Comparison of ENCODE assay signal across 16 cellular contexts in the genomic region with DNA sequence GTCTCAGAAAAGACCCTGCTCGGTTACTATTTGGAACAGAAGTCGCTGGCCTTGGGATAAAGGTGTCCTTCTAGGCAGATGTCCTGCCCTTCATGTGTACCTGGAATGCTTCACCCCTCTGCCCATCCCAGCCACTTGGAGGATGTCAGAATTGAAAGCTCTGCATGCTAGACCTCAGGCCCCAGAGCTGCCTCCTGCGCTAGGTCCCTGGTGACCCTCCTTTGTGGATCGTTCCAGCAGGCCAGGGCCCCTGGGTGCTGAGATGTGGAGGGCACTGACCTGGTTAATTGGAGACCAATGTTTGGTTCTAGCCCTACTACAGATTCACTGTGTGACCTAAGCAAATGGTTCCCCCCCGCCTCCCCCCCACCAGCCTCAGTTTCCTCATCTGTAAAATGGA.
"Had no signal": no experiment of that assay in that cellular context is flagged by ENCODE, and none has a peak within 500 bp of the region (broad histone marks: within the 10 kb centered on the region; RNA-seq: fewer than 3 reads in every experiment).

No MANE protein-coding gene starts in this region.

- H3K27me3 ChIP-seq: colonic mucosa, heart left ventricle, thyroid gland, upper lobe of left lung, uterus had no signal

- H3K9me3 ChIP-seq: colonic mucosa, heart left ventricle, mucosa of descending colon, neutrophil, thyroid gland, upper lobe of left lung, uterus had no signal

- H3K27ac ChIP-seq: colonic mucosa, heart left ventricle, neutrophil, thyroid gland, upper lobe of left lung, uterus had no signal

- ATAC-seq: esophagus mucosa; heart left ventricle; mucosa of descending colon; naive thymus-derived CD8-positive, alpha-beta T cell had no signal

- H3K4me3 ChIP-seq: colonic mucosa, heart left ventricle, mucosa of descending colon, thyroid gland, upper lobe of left lung, uterus had no signal

- H3K36me3 ChIP-seq: colonic mucosa, heart left ventricle, neutrophil, thyroid gland, upper lobe of left lung, uterus had no signal

- H3K36me3 Mint-ChIP-seq: naive thymus-derived CD8-positive, alpha-beta T cell had no signal

- DNase-seq: cerebellar nuclear complex; colonic mucosa; effector memory CD4-positive, alpha-beta T cell; heart left ventricle; hippocampal formation; kidney glomerular epithelial cell; mucosa of descending colon; naive thymus-derived CD8-positive, alpha-beta T cell; small intestine; stimulated activated CD4-positive, alpha-beta T cell treated with anti-CD3 and anti-CD28 coated beads, Interleukin-12 subunit alpha, Interleukin-12 subunit beta, amount 100 ng/mL, for 4 hours; stimulated activated naive CD4-positive, alpha-beta T cell treated with Interleukin-2 at 50 U/mL for 16 hours; thyroid gland; upper lobe of left lung; uterus had no signal

- H3K4me1 ChIP-seq: colonic mucosa, uterus had no signal
